Comparison of ENCODE assay signal across 12 cellular contexts in genomic region chr9:37407468-37407867, GRCh38. TPM values are rescaled to one million over a fixed set of nuclear protein-coding genes. Genes with fewer than 3 reads are reported as not detected.
DNase-seq lines count a peak whose midpoint lies in the region; ATAC-seq and TF ChIP-seq lines count a peak whose summit lies in the region.
"Had no signal": no experiment of that assay in that cellular context is flagged by ENCODE, and none has a peak within 500 bp of the region (broad histone marks: within the 10 kb centered on the region; RNA-seq: fewer than 3 reads in every experiment).

No MANE protein-coding gene starts in this region.

- CTCF ChIA-PET in SK-N-SH (lab: Yijun Ruan, JAX): interaction anchor here (1.2 kb wide), 1 partner anchor 8 kb away, joined by 4 read pairs; no protein-coding TSS in a partner anchor

- H3K4me2 ChIP-seq in GM23248 (ENCODE audit: unreplicated experiment): no peak overlapping the region
- H3K4me2 ChIP-seq in SK-N-SH: no peak overlapping the region

- H3K36me3 ChIP-seq in GM23248 (ENCODE audit: low read depth) (no peaks in the 10 kb centered on the region), SK-N-SH (replicated peaks in 1 of 2; ENCODE audit: control insufficient read depth in 1 of 2, insufficient read depth in 2 of 2, low read length in 1 of 2) (no peaks in the 10 kb centered on the region), kidney epithelial cell (ENCODE audit: control insufficient read depth, insufficient read depth, low read length) (no peaks in the 10 kb centered on the region), gastroesophageal sphincter (no peaks in the 10 kb centered on the region)
- H3K36me3 ChIP-seq: stomach had no signal

- H3K27me3 ChIP-seq in GM23248 (replicated peaks; ENCODE audit: insufficient read depth) (no peaks in the 10 kb centered on the region; the same call in 1 of the 2 replicates), SK-N-SH (ENCODE audit: insufficient read depth) (no peaks in the 10 kb centered on the region), kidney epithelial cell (ENCODE audit: control insufficient read depth, insufficient read depth, low read length) (no peaks in the 10 kb centered on the region), gastroesophageal sphincter (no peaks in the 10 kb centered on the region)
- H3K27me3 ChIP-seq: stomach had no signal

- POLR2A ChIA-PET in SK-N-SH (lab: Yijun Ruan, JAX): no interaction called here

- no peak for ATAC-seq in gastroesophageal sphincter

- no peak overlapping the region for H3K9ac ChIP-seq in GM23248
- H3K9ac ChIP-seq in SK-N-SH: no peak overlapping the region

- in situ Hi-C loops in GM23248 (cut with MboI): no loop called here

- H3K27ac ChIP-seq in C4-2B (no peak overlapping the region), GM23248 (no peak overlapping the region), SK-N-SH (ENCODE audit: low read depth in 2 of 2, low read length in 1 of 2) (no peak overlapping the region), gastroesophageal sphincter (no peak overlapping the region)
- H3K27ac ChIP-seq: stomach had no signal

- H3K9me3 ChIP-seq in GM23248 (ENCODE audit: low read depth) (no peaks in the 10 kb centered on the region), SK-N-SH (peaks cover 5% of the 10 kb centered on the region; the same call in 1 of the 2 replicates), gastroesophageal sphincter (no peaks in the 10 kb centered on the region)
- H3K9me3 ChIP-seq: stomach had no signal

- no peaks in the 10 kb centered on the region for H3F3A ChIP-seq in GM23248 (ENCODE audit: insufficient read depth)
- no peaks in the 10 kb centered on the region for H3F3A ChIP-seq in SK-N-SH (replicated peaks; ENCODE audit: insufficient read depth)

- H3K4me3 ChIP-seq in GM23248 (no peak overlapping the region), SK-N-SH (ENCODE audit: low read depth in 2 of 2, low read length in 1 of 2) (no peak overlapping the region), kidney epithelial cell (ENCODE audit: low read depth, low read length) (no peak overlapping the region), gastroesophageal sphincter (no peak overlapping the region)
- H3K4me3 ChIP-seq: stomach had no signal

- TF ChIP-seq POLR2A in gastroesophageal sphincter (IDR thresholded peaks at IDR 0.05): no peak

- TF ChIP-seq RAD21 in SK-N-SH (IDR thresholded peaks at IDR 0.05; ENCODE audit: low read length): no peak

- H3K79me2 ChIP-seq in GM23248 (ENCODE audit: insufficient read depth) (no peaks in the 10 kb centered on the region), SK-N-SH (ENCODE audit: insufficient read depth) (no peaks in the 10 kb centered on the region)

- no peak for TF ChIP-seq EP300 in SK-N-SH (IDR thresholded peaks at IDR 0.05; ENCODE audit: borderline replicate concordance in 1 of 2, low read depth in 1 of 2, low read length in 1 of 2)
- TF ChIP-seq EP300 in gastroesophageal sphincter (IDR thresholded peaks at IDR 0.05): no peak

- 41 to 49% methylated on average over 2 of the region's 2 CpGs for WGBS in GM23248 (ENCODE audit: low coverage in 1 of 2, low lambda C conversion rate in 2 of 2, missing lambda C conversion rate in 2 of 2), 2 experiments
- WGBS in SK-N-SH (ENCODE audit: low lambda C conversion rate): 74% methylated on average over 2 of the region's 2 CpGs
- WGBS in gastroesophageal sphincter (ENCODE audit: low coverage in 1 of 2), 2 donors: 56% methylated on average over 2 of the region's 2 CpGs; no CpG with 5 or more reads in 1 of the 2 donors

- TF ChIP-seq CTCF in C4-2B (conservative IDR thresholded peaks at IDR 0.05) (peak; percentile 65), SK-N-SH (IDR thresholded peaks at IDR 0.05) (peak; percentile 42), kidney epithelial cell (IDR thresholded peaks at IDR 0.05; ENCODE audit: insufficient read depth, low read length, poor library complexity, severe bottlenecking) (peak; percentile 31), gastroesophageal sphincter (IDR thresholded peaks at IDR 0.05) (no peak)

- no peaks in the 10 kb centered on the region for H3K9me2 ChIP-seq in GM23248 (ENCODE audit: insufficient read depth)
- H3K9me2 ChIP-seq in SK-N-SH: no peaks in the 10 kb centered on the region

- DNase-seq in GM23248: peak; percentile 24
- DNase-seq in SK-N-SH: no peak
- no peak for DNase-seq in kidney epithelial cell (ENCODE audit: low read depth)
- DNase-seq in hypothalamus (lab: John Stamatoyannopoulos, UW): no peak
- no peak for DNase-seq in anterior cingulate cortex (lab: John Stamatoyannopoulos, UW)
- DNase-seq in COLO668 (lab: John Stamatoyannopoulos, UW; ENCODE audit: unreplicated experiment): no peak
- DNase-seq: caudate nucleus, GDM1, Right ventricle myocardium superior, stomach had no signal

- H2AFZ ChIP-seq in GM23248: no peak overlapping the region
- H2AFZ ChIP-seq in SK-N-SH (ENCODE audit: low read depth): no peak overlapping the region

- H4K20me1 ChIP-seq in GM23248 (ENCODE audit: insufficient read depth): no peaks in the 10 kb centered on the region
- no peaks in the 10 kb centered on the region for H4K20me1 ChIP-seq in SK-N-SH (ENCODE audit: insufficient read depth)

- H3K4me1 ChIP-seq in GM23248 (ENCODE audit: insufficient read depth) (no peaks in the 10 kb centered on the region), SK-N-SH (ENCODE audit: control insufficient read depth in 1 of 2, insufficient read depth in 2 of 2, low read depth in 1 of 2, low read length in 1 of 2) (no peaks in the 10 kb centered on the region), gastroesophageal sphincter (no peaks in the 10 kb centered on the region)
- H3K4me1 ChIP-seq: stomach had no signal

TF ChIP-seq in SK-N-SH, 30 proteins besides CTCF, POLR2A, EP300 and RAD21:
- TF ChIP-seq GATA2 (CRISPR knock-in tag; IDR thresholded peaks at IDR 0.05): no peak
- TF ChIP-seq RCOR1 (IDR thresholded peaks at IDR 0.05; ENCODE audit: low read length): no peak
- TF ChIP-seq NFIC (IDR thresholded peaks at IDR 0.05; ENCODE audit: borderline replicate concordance): no peak
- no peak for TF ChIP-seq MAX (IDR thresholded peaks at IDR 0.05; ENCODE audit: low read depth)
- no peak for TF ChIP-seq CHD2 (IDR thresholded peaks at IDR 0.05; ENCODE audit: low read length, partially characterized antibody)
- TF ChIP-seq NRF1 (IDR thresholded peaks at IDR 0.05; ENCODE audit: low read depth, low read length): no peak
- no peak for TF ChIP-seq RXRA (IDR thresholded peaks at IDR 0.05; ENCODE audit: borderline replicate concordance, low read depth)
- no peak for TF ChIP-seq REST (IDR thresholded peaks at IDR 0.05; ENCODE audit: low read depth, low read length)

RNA-seq across cellular contexts. Expression of gene GRHPR, which starts 15.0 kb away (rescaled TPM):
- 146 and 160 TPM in 2 replicates for total RNA-seq in GM23248 (2014; rRNA removed; shearing (Covaris generic))
- polyA plus RNA-seq in GM23248 (2016; fragmentation: Nextera tagmentation; extraction: Ambion mirVana) (124 and 125 TPM in 2 replicates), SK-N-SH (2012; rRNA removed) (206 and 232 TPM in 2 replicates)
- polyA plus RNA-seq in SK-N-SH (2012; cell fraction: cytosol; rRNA removed): 107 and 153 TPM in 2 replicates
- polyA plus RNA-seq in SK-N-SH (2012; cell fraction: nucleus; rRNA removed): 193 and 213 TPM in 2 replicates
- total RNA-seq in kidney epithelial cell (119 and 142 TPM in 2 replicates), gastroesophageal sphincter (100 to 1,000 TPM; 119 to 144 (median 134) TPM)

RNA-seq across cellular contexts. Expression of gene ZBTB5, which starts 57.8 kb away (rescaled TPM):
- total RNA-seq in GM23248 (2014; rRNA removed; shearing (Covaris generic)): 8.3 and 8.7 TPM in 2 replicates
- polyA plus RNA-seq in GM23248 (2016; fragmentation: Nextera tagmentation; extraction: Ambion mirVana) (1.8 and 1.9 TPM in 2 replicates), SK-N-SH (2012; rRNA removed) (6.3 and 9.6 TPM in 2 replicates)
- polyA plus RNA-seq in SK-N-SH (2012; cell fraction: cytosol; rRNA removed): 4.8 and 5.8 TPM in 2 replicates
- 13.3 and 18.3 TPM in 2 replicates for polyA plus RNA-seq in SK-N-SH (2012; cell fraction: nucleus; rRNA removed)
- total RNA-seq in kidney epithelial cell (12.4 and 14.1 TPM in 2 replicates), gastroesophageal sphincter (10 to 100 TPM; 12.3 to 15.8 (median 13.5) TPM)

Comparison
In these comparisons a context has a peak if more than half of its experiments do, and no peak if none do; other contexts are left out.
1. CTCF ChIP-seq: peak in C4-2B (single experiment), SK-N-SH (single experiment) and kidney epithelial cell (single experiment); none in gastroesophageal sphincter (0 of 4).